ENCODE assay signal across 24 cellular contexts in genomic region chr11:7245341-7245740, GRCh38. TPM values are rescaled to one million over a fixed set of nuclear protein-coding genes. Genes with fewer than 3 reads are reported as not detected.
"Had no signal": no experiment of that assay in that cellular context is flagged by ENCODE, and none has a peak within 500 bp of the region (broad histone marks: within the 10 kb centered on the region; RNA-seq: fewer than 3 reads in every experiment).

No MANE protein-coding gene starts in this region.

- ATAC-seq: K562, Right ventricle myocardium inferior, SK-N-SH treated with all-trans-retinoic acid at 6 μM for 48 hours had no signal

- H3K4me3 ChIP-seq: K562, Peyer's patch, SJCRH30 had no signal

- H3K4me2 ChIP-seq: KMS-11 had no signal

- H3K9ac ChIP-seq: KMS-11 had no signal

- H3K9me3 ChIP-seq: Peyer's patch, SJCRH30 had no signal

- H3K4me1 ChIP-seq: Peyer's patch, SJCRH30 had no signal

- DNase-seq: Kasumi-1, MV-4-11, NCI-H1092, NCI-H1417 treated with DMSO at 0.1 percent for 48 hours, NCI-H146, NCI-H1694 treated with DMSO at 0.1 percent for 48 hours, NCI-H1930, NCI-H2081, NCI-H2107, NCI-H2171 treated with DMSO at 0.1 percent for 48 hours, NCI-H524, NCI-H526 treated with DMSO at 0.1 percent for 48 hours, NCI-H774, Peyer's patch, SHP77 treated with DMSO at 0.1 percent for 48 hours, SJCRH30 had no signal

- H3K36me3 ChIP-seq: Peyer's patch, SJCRH30 had no signal

- H3K27ac ChIP-seq: HL-60, KMS-11, Peyer's patch, SJCRH30 had no signal

- H3K27me3 ChIP-seq: Peyer's patch had no signal

RNA-seq across cellular contexts. Expression of gene SYT9, which starts 6.4 kb away (rescaled TPM):
- total RNA-seq: K562; NCI-H460; Peyer's patch; Right ventricle myocardium inferior; RPMI7951; SJCRH30; T-helper 1 cell treated with Interleukin-12 subunit alpha and Interleukin-12 subunit beta and Interleukin-4 antibody, amounts not matched to agents 30 ng/mL and 1 ng/mL, for 36 hours had no signal
